ENCODE assay signal across 10 cellular contexts in genomic region chr14:66649515-66649914, GRCh38.
DNase-seq lines count a peak whose midpoint lies in the region; ATAC-seq, FAIRE-seq and TF ChIP-seq lines count a peak whose summit lies in the region.
"Had no signal": no experiment of that assay in that cellular context is flagged by ENCODE, and none has a peak within 500 bp of the region (broad histone marks: within the 10 kb centered on the region; RNA-seq: fewer than 3 reads in every experiment).

No MANE protein-coding gene starts in this region.

- H3K4me3 ChIP-seq in OCI-LY3 (ENCODE audit: low read length) (peak overlapping the region; percentile 62), PC-9 (no peak overlapping the region)

- no peak for TF ChIP-seq CTCF in OCI-LY3 (IDR thresholded peaks at IDR 0.05; ENCODE audit: low read depth, low read length)
- no peak for TF ChIP-seq CTCF in PC-9 (conservative IDR thresholded peaks at IDR 0.05)

- H3K9me3 ChIP-seq in OCI-LY3 (ENCODE audit: insufficient read depth, low read length), result no peaks in the 10 kb centered on the region
- H3K9me3 ChIP-seq in PC-9 (ENCODE audit: insufficient read depth, low read depth), result no peaks in the 10 kb centered on the region

- TF ChIP-seq POLR2A in GM12891 (IDR thresholded peaks at IDR 0.05; ENCODE audit: low read depth, low read length), result no peak

- H3K27ac ChIP-seq in OCI-LY3 (ENCODE audit: low read length), result peak overlapping the region; percentile 80
- H3K27ac ChIP-seq in PC-9, result no peak overlapping the region
- H3K27ac ChIP-seq: RWPE1 had no signal

- BruUV-seq in PC-9 (replicated peaks; lab: Mats Ljungman, UMichigan), result no TSS peak

- no peaks in the 10 kb centered on the region for H3K36me3 ChIP-seq in OCI-LY3 (replicated peaks; ENCODE audit: low read depth, low read length)
- H3K36me3 ChIP-seq in PC-9 (ENCODE audit: low read depth), result no peaks in the 10 kb centered on the region

- FAIRE-seq in GM12891 (lab: Jason Lieb, UNC), result peak; percentile 86

- H4K20me1 ChIP-seq in OCI-LY3 (ENCODE audit: insufficient read depth, low read length) (peaks cover 18% of the 10 kb centered on the region), PC-9 (ENCODE audit: insufficient read depth) (no peaks in the 10 kb centered on the region)

- H3K79me2 ChIP-seq in OCI-LY3 (ENCODE audit: low read length) (peaks cover 37% of the 10 kb centered on the region), PC-9 (ENCODE audit: low read depth) (no peaks in the 10 kb centered on the region)

- POLR2A ChIA-PET in PC-9 (lab: Charles Lee; ENCODE audit: unreplicated experiment), result no interaction called here

- H3K9me2 ChIP-seq in PC-9 (ENCODE audit: insufficient read depth), result no peaks in the 10 kb centered on the region

- no peak overlapping the region for H3K4me3 Mint-ChIP-seq in activated naive CD8-positive, alpha-beta T cell treated with anti-CD3 and anti-CD28 coated beads for 36 hours

- no peaks in the 10 kb centered on the region for H3F3A ChIP-seq in PC-9 (ENCODE audit: insufficient read depth, low read depth)

- DNase-seq in GM12891 (ENCODE audit: insufficient read length, low spot score) (no peak), NCI-H2029 (lab: John Stamatoyannopoulos, UW) (no peak), MV-4-11 (lab: John Stamatoyannopoulos, UW) (no peak), PC-9 (no peak)
- no peak for DNase-seq in activated naive CD8-positive, alpha-beta T cell treated with anti-CD3 and anti-CD28 coated beads for 36 hours
- DNase-seq: mesenchymal stem cell had no signal

- intact Hi-C loops in PC-9 (cut with micrococcal nuclease; ENCODE audit: unreplicated experiment), result no loop called here

- 0 out of 2 replicates have a peak overlapping the region, but pooled peaks have one; percentile 21 for H3K9ac ChIP-seq in OCI-LY3 (ENCODE audit: low read length)

- H3K4me1 ChIP-seq in OCI-LY3 (ENCODE audit: low read length), result peaks cover 32% of the 10 kb centered on the region
- no peaks in the 10 kb centered on the region for H3K4me1 ChIP-seq in PC-9 (replicated peaks; ENCODE audit: insufficient read depth)

- peaks cover 4% of the 10 kb centered on the region for H3K9me3 Mint-ChIP-seq in activated naive CD8-positive, alpha-beta T cell treated with anti-CD3 and anti-CD28 coated beads for 36 hours

- H3K27me3 ChIP-seq in OCI-LY3 (ENCODE audit: low read depth, low read length) (no peaks in the 10 kb centered on the region), PC-9 (ENCODE audit: insufficient read depth, low read depth) (no peaks in the 10 kb centered on the region)

- peaks cover 11% of the 10 kb centered on the region for H3K36me3 Mint-ChIP-seq in activated naive CD8-positive, alpha-beta T cell treated with anti-CD3 and anti-CD28 coated beads for 36 hours

- peak; percentile 79 for ATAC-seq in GM19395 (IDR thresholded peaks at IDR 0.05; ENCODE audit: unreplicated experiment)
- peak; percentile 68 for ATAC-seq in HG03066 (IDR thresholded peaks at IDR 0.05; ENCODE audit: low read depth, unreplicated experiment)

- H2AFZ ChIP-seq in OCI-LY3 (ENCODE audit: low read depth, low read length) (no peak overlapping the region), PC-9 (no peak overlapping the region)

- H3K27ac Mint-ChIP-seq in activated naive CD8-positive, alpha-beta T cell treated with anti-CD3 and anti-CD28 coated beads for 36 hours, result no peak overlapping the region

- H3K4me2 ChIP-seq in OCI-LY3 (ENCODE audit: low read length) (peak overlapping the region; percentile 80), PC-9 (no peak overlapping the region)

- CTCF ChIA-PET in PC-9 (lab: Charles Lee), result no interaction called here

- no peaks in the 10 kb centered on the region for H3K27me3 Mint-ChIP-seq in activated naive CD8-positive, alpha-beta T cell treated with anti-CD3 and anti-CD28 coated beads for 36 hours

- H3K4me1 Mint-ChIP-seq in activated naive CD8-positive, alpha-beta T cell treated with anti-CD3 and anti-CD28 coated beads for 36 hours, result peaks cover 22% of the 10 kb centered on the region

TF ChIP-seq in GM12891, 5 proteins besides CTCF, POLR2A, EP300 and RAD21:
- TF ChIP-seq POLR2AphosphoS5 (IDR thresholded peaks at IDR 0.05; ENCODE audit: low read depth, low read length) (0 out of 2 replicates have a peak, but pooled peaks have one; percentile 22), POU2F2 (IDR thresholded peaks at IDR 0.05; ENCODE audit: low read depth, low read length) (no peak)
